35 cellular contexts compared by ENCODE assay signal in the genomic region with DNA sequence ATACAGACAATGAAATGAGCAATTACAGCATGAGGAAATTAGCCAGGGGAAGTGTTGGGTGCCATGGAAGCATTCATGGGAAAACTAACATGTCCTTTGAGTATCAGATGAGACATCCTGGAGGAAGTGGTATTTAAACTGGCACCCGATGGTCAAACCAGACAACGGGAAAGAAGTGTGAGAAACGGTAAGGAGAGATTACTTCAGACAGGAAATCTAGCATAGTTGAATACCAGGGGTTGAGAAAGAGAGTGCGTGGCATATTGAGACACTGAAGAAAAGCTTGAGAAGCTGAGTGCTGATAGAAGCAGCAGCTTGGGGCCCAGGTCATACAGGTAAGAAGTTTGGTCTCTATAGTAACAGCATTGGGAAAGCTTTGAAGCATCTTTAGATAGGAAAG.
"Had no signal": no experiment of that assay in that cellular context is flagged by ENCODE, and none has a peak within 500 bp of the region (broad histone marks: within the 10 kb centered on the region; RNA-seq: fewer than 3 reads in every experiment).

No MANE protein-coding gene starts in this region.

- H3K9me3 ChIP-seq: MG63 had no signal

- DNase-seq: Karpas-422, MG63, MM.1S, NCI-H1048, NCI-H1092, NCI-H1092 treated with DMSO at 0.1 percent for 48 hours, NCI-H1105, NCI-H1105 treated with DMSO at 0.1 percent for 48 hours, NCI-H1417, NCI-H1417 treated with DMSO at 0.1 percent for 48 hours, NCI-H1436, NCI-H1436 treated with DMSO at 0.1 percent for 48 hours, NCI-H146, NCI-H1694, NCI-H1694 treated with DMSO at 0.1 percent for 48 hours, NCI-H187, NCI-H187 treated with DMSO at 0.1 percent for 48 hours, NCI-H1930, NCI-H2029, NCI-H2029 treated with DMSO at 0.1 percent for 48 hours, NCI-H2081, NCI-H2081 treated with DMSO at 0.1 percent for 48 hours, NCI-H2107, NCI-H2171, NCI-H2171 treated with DMSO at 0.1 percent for 48 hours, NCI-H2227 treated with DMSO at 0.1 percent for 48 hours, NCI-H226, NCI-H345, NCI-H446, NCI-H446 treated with DMSO at 0.1 percent for 48 hours, NCI-H510A, NCI-H510A treated with DMSO at 0.1 percent for 48 hours, NCI-H524, NCI-H524 treated with DMSO at 0.1 percent for 48 hours had no signal

- H3K27ac ChIP-seq: KMS-11 had no signal

- H3K27me3 ChIP-seq: MG63 had no signal

- H3K36me3 ChIP-seq: MG63 had no signal

- H3K4me3 ChIP-seq: MG63 had no signal
